39 cellular contexts compared by ENCODE assay signal in genomic region chr7:24178811-24179210, GRCh38.
"Had no signal": no experiment of that assay in that cellular context is flagged by ENCODE, and none has a peak within 500 bp of the region (broad histone marks: within the 10 kb centered on the region; RNA-seq: fewer than 3 reads in every experiment).

No MANE protein-coding gene starts in this region.

- H3K4me1 ChIP-seq: adrenal gland, ascending aorta, body of pancreas, breast epithelium had no signal

- H3K9me3 ChIP-seq: adrenal gland, ascending aorta, body of pancreas, breast epithelium had no signal

- H3K27me3 ChIP-seq: adrenal gland, ascending aorta, body of pancreas, brain microvascular endothelial cell, breast epithelium, cardiac muscle cell had no signal

- H3K4me3 ChIP-seq: adrenal gland, ascending aorta, body of pancreas, breast epithelium, cardiac muscle cell had no signal

- H3K27me3 Mint-ChIP-seq: brain had no signal

- H3K9me3 Mint-ChIP-seq: activated naive CD4-positive, alpha-beta T cell treated with anti-CD3 and anti-CD28 coated beads for 36 hours; activated naive CD4-positive, alpha-beta T cell treated with anti-CD3 and anti-CD28 coated beads, Interleukin-2, amount 10 ng/mL, durations not matched to agents 7 days and 5 days; activated naive CD4-positive, alpha-beta T cell treated with anti-CD3 and anti-CD28 coated beads, Interleukin-2, amount 50 U/mL, for 24 hours; activated naive CD4-positive, alpha-beta T cell treated with anti-CD3 and anti-CD28 coated beads, Interleukin-2, amount 50 U/mL, for 72 hours; activated naive CD8-positive, alpha-beta T cell treated with anti-CD3 and anti-CD28 coated beads for 36 hours; activated naive CD8-positive, alpha-beta T cell treated with anti-CD3 and anti-CD28 coated beads, Interleukin-2, amount 10 ng/mL, durations not matched to agents 7 days and 5 days; activated naive CD8-positive, alpha-beta T cell treated with anti-CD3 and anti-CD28 coated beads, Interleukin-2, amount 50 U/mL, for 24 hours; activated T-cell treated with anti-CD3 and anti-CD28 coated beads, Interleukin-2, amount 50 U/mL, for 24 hours; activated T-cell treated with anti-CD3 and anti-CD28 coated beads, Interleukin-2, amount 50 U/mL, for 4 hours; activated T-cell treated with anti-CD3 and anti-CD28 coated beads, Interleukin-2, amount 50 U/mL, for 72 hours; activated T-helper 1 cell treated with anti-CD3 and anti-CD28 coated beads, Interleukin-12 subunit alpha, Interleukin-12 subunit beta, Interleukin-2, Interleukin-4 antibody, amounts not matched to agents 30 ng/mL and 10 ng/mL and 1 ng/mL, durations not matched to agents 14 hours and 24 hours and 36 hours; activated T-helper 17 cell treated with anti-CD3 and anti-CD28 coated beads, Interleukin-2, amount 50 U/mL, for 72 hours; activated T-helper 2 cell treated with anti-CD3 and anti-CD28 coated beads, Interferon-gamma antibody, Interleukin-2, Interleukin-4, amounts not matched to agents 10 μg/mL and 5 μg/mL and 100 μg/mL, durations not matched to agents 14 hours and 24 hours and 36 hours; brain; central memory CD8-positive, alpha-beta T cell had no signal

- H3K27ac Mint-ChIP-seq: activated naive CD4-positive, alpha-beta T cell treated with anti-CD3 and anti-CD28 coated beads for 36 hours; activated naive CD4-positive, alpha-beta T cell treated with anti-CD3 and anti-CD28 coated beads, Interleukin-2, amount 10 ng/mL, durations not matched to agents 7 days and 5 days; activated naive CD4-positive, alpha-beta T cell treated with anti-CD3 and anti-CD28 coated beads, Interleukin-2, amount 50 U/mL, for 24 hours; activated naive CD4-positive, alpha-beta T cell treated with anti-CD3 and anti-CD28 coated beads, Interleukin-2, amount 50 U/mL, for 72 hours; activated naive CD8-positive, alpha-beta T cell; activated naive CD8-positive, alpha-beta T cell treated with anti-CD3 and anti-CD28 coated beads for 36 hours; activated naive CD8-positive, alpha-beta T cell treated with anti-CD3 and anti-CD28 coated beads, Interleukin-2, amount 10 ng/mL, durations not matched to agents 7 days and 5 days; activated naive CD8-positive, alpha-beta T cell treated with anti-CD3 and anti-CD28 coated beads, Interleukin-2, amount 50 U/mL, for 24 hours; activated T-cell treated with anti-CD3 and anti-CD28 coated beads, Interleukin-2, amount 50 U/mL, for 24 hours; activated T-cell treated with anti-CD3 and anti-CD28 coated beads, Interleukin-2, amount 50 U/mL, for 72 hours; activated T-helper 1 cell treated with anti-CD3 and anti-CD28 coated beads, Interleukin-12 subunit alpha, Interleukin-12 subunit beta, Interleukin-2, Interleukin-4 antibody, amounts not matched to agents 30 ng/mL and 10 ng/mL and 1 ng/mL, durations not matched to agents 14 hours and 24 hours and 36 hours; activated T-helper 17 cell treated with anti-CD3 and anti-CD28 coated beads, Interleukin-2, amount 50 U/mL, for 72 hours; activated T-helper 2 cell treated with anti-CD3 and anti-CD28 coated beads, Interferon-gamma antibody, Interleukin-2, Interleukin-4, amounts not matched to agents 10 μg/mL and 5 μg/mL and 100 μg/mL, durations not matched to agents 14 hours and 24 hours and 36 hours; brain had no signal

- FAIRE-seq: astrocyte, bronchial epithelial cell had no signal

- H3K36me3 Mint-ChIP-seq: activated naive CD4-positive, alpha-beta T cell treated with anti-CD3 and anti-CD28 coated beads, Interleukin-2, amount 10 ng/mL, durations not matched to agents 7 days and 5 days; activated naive CD4-positive, alpha-beta T cell treated with anti-CD3 and anti-CD28 coated beads, Interleukin-2, amount 50 U/mL, for 24 hours; activated naive CD4-positive, alpha-beta T cell treated with anti-CD3 and anti-CD28 coated beads, Interleukin-2, amount 50 U/mL, for 72 hours; activated naive CD8-positive, alpha-beta T cell; activated naive CD8-positive, alpha-beta T cell treated with anti-CD3 and anti-CD28 coated beads for 36 hours; activated naive CD8-positive, alpha-beta T cell treated with anti-CD3 and anti-CD28 coated beads, Interleukin-2, amount 10 ng/mL, durations not matched to agents 7 days and 5 days; brain had no signal

- H3K4me3 Mint-ChIP-seq: activated naive CD4-positive, alpha-beta T cell treated with anti-CD3 and anti-CD28 coated beads for 36 hours; activated naive CD4-positive, alpha-beta T cell treated with anti-CD3 and anti-CD28 coated beads, Interleukin-2, amount 10 ng/mL, durations not matched to agents 7 days and 5 days; activated naive CD4-positive, alpha-beta T cell treated with anti-CD3 and anti-CD28 coated beads, Interleukin-2, amount 50 U/mL, for 24 hours; activated naive CD8-positive, alpha-beta T cell; activated naive CD8-positive, alpha-beta T cell treated with anti-CD3 and anti-CD28 coated beads for 36 hours; activated naive CD8-positive, alpha-beta T cell treated with anti-CD3 and anti-CD28 coated beads, Interleukin-2, amount 10 ng/mL, durations not matched to agents 7 days and 5 days; activated naive CD8-positive, alpha-beta T cell treated with anti-CD3 and anti-CD28 coated beads, Interleukin-2, amount 50 U/mL, for 24 hours; activated T-cell treated with anti-CD3 and anti-CD28 coated beads, Interleukin-2, amount 50 U/mL, for 24 hours; activated T-cell treated with anti-CD3 and anti-CD28 coated beads, Interleukin-2, amount 50 U/mL, for 4 hours; activated T-cell treated with anti-CD3 and anti-CD28 coated beads, Interleukin-2, amount 50 U/mL, for 72 hours; activated T-helper 1 cell treated with anti-CD3 and anti-CD28 coated beads, Interleukin-12 subunit alpha, Interleukin-12 subunit beta, Interleukin-2, Interleukin-4 antibody, amounts not matched to agents 30 ng/mL and 10 ng/mL and 1 ng/mL, durations not matched to agents 14 hours and 24 hours and 36 hours; activated T-helper 17 cell treated with anti-CD3 and anti-CD28 coated beads, Interleukin-2, amount 50 U/mL, for 72 hours; brain; central memory CD8-positive, alpha-beta T cell had no signal

- H3K36me3 ChIP-seq: adrenal gland, ascending aorta, brain microvascular endothelial cell, breast epithelium, cardiac muscle cell had no signal

- H3K4me1 Mint-ChIP-seq: activated naive CD4-positive, alpha-beta T cell treated with anti-CD3 and anti-CD28 coated beads, Interleukin-2, amount 10 ng/mL, durations not matched to agents 7 days and 5 days; activated naive CD4-positive, alpha-beta T cell treated with anti-CD3 and anti-CD28 coated beads, Interleukin-2, amount 50 U/mL, for 24 hours; activated naive CD8-positive, alpha-beta T cell treated with anti-CD3 and anti-CD28 coated beads for 36 hours; activated naive CD8-positive, alpha-beta T cell treated with anti-CD3 and anti-CD28 coated beads, Interleukin-2, amount 10 ng/mL, durations not matched to agents 7 days and 5 days; activated naive CD8-positive, alpha-beta T cell treated with anti-CD3 and anti-CD28 coated beads, Interleukin-2, amount 50 U/mL, for 24 hours; activated T-helper 17 cell treated with anti-CD3 and anti-CD28 coated beads, Interleukin-2, amount 50 U/mL, for 72 hours; brain; central memory CD8-positive, alpha-beta T cell had no signal

- H3K27ac ChIP-seq: adrenal gland, ascending aorta, body of pancreas, brain microvascular endothelial cell, breast epithelium, cardiac muscle cell had no signal

- DNase-seq: activated effector memory CD4-positive, alpha-beta T cell treated with anti-CD3 and anti-CD28 coated beads, Interleukin-2, amount 50 U/mL, for 16 hours; activated effector memory CD4-positive, alpha-beta T cell treated with Interleukin-2 at 50 U/mL for 16 hours; activated gamma-delta T cell; activated gamma-delta T cell treated with Interleukin-2 at 50 U/mL for 16 hours; activated naive CD4-positive, alpha-beta T cell; activated naive CD4-positive, alpha-beta T cell treated with anti-CD3 and anti-CD28 coated beads for 36 hours; activated naive CD4-positive, alpha-beta T cell treated with anti-CD3 and anti-CD28 coated beads, Interleukin-2, amount 10 ng/mL, durations not matched to agents 7 days and 5 days; activated naive CD4-positive, alpha-beta T cell treated with anti-CD3 and anti-CD28 coated beads, Interleukin-2, amount 50 U/mL, for 16 hours; activated naive CD4-positive, alpha-beta T cell treated with Interleukin-2 at 50 U/mL for 16 hours; activated naive CD8-positive, alpha-beta T cell treated with anti-CD3 and anti-CD28 coated beads for 36 hours; activated naive CD8-positive, alpha-beta T cell treated with anti-CD3 and anti-CD28 coated beads, Interleukin-2, amount 10 ng/mL, durations not matched to agents 7 days and 5 days; activated naive CD8-positive, alpha-beta T cell treated with anti-CD3 and anti-CD28 coated beads, Interleukin-2, amount 50 U/mL, for 24 hours; activated T-cell treated with anti-CD3 and anti-CD28 coated beads, Interleukin-2, amount 50 U/mL, for 1 hour; activated T-cell treated with anti-CD3 and anti-CD28 coated beads, Interleukin-2, amount 50 U/mL, for 24 hours; activated T-cell treated with anti-CD3 and anti-CD28 coated beads, Interleukin-2, amount 50 U/mL, for 4 hours; activated T-cell treated with anti-CD3 and anti-CD28 coated beads, Interleukin-2, amount 50 U/mL, for 48 hours; activated T-cell treated with anti-CD3 and anti-CD28 coated beads, Interleukin-2, amount 50 U/mL, for 72 hours; adrenal gland; amniotic stem cell; amygdala; anterior cingulate cortex; aorta; body of pancreas; brain microvascular endothelial cell; central memory CD4-positive, alpha-beta T cell; cerebellar nuclear complex had no signal
